In the genomic region with DNA sequence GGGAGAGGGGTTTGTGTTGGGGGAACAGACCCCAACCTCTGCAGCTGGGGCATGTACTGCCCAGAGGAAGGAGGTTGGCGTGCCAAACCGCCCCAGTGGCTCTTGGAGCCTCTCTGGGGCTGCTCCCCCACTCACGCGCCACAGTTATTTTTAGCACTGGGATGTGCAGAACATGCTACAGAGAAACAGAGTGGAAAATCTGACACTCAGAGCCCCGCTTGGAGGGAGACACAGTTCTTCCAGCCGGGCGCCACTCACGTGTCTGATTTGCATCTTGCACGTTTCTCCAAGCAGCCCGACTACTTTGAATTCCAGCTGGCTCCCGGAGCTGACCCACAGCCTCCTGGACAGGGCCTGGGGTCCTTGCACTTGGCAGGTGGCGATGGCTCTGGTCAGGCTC, we compare ENCODE assay signal across 10 cellular contexts.
DNase-seq lines count a peak whose midpoint lies in the region; ATAC-seq, FAIRE-seq and TF ChIP-seq lines count a peak whose summit lies in the region.
"Had no signal": no experiment of that assay in that cellular context is flagged by ENCODE, and none has a peak within 500 bp of the region (broad histone marks: within the 10 kb centered on the region; RNA-seq: fewer than 3 reads in every experiment).

No MANE protein-coding gene starts in this region.

- POLR2A ChIA-PET in naive thymus-derived CD4-positive, alpha-beta T cell (lab: Charles Lee) = no interaction called here

- H3K9ac ChIP-seq in mammary epithelial cell (ENCODE audit: insufficient read depth, low read length) = no peak overlapping the region

- intact Hi-C loops in breast epithelium (cut with DNase I; ENCODE audit: low total_unique reads) (no loop called here), mammary epithelial cell (cut with micrococcal nuclease) (no loop called here), left lung (cut with DNase I) (no loop called here)
- intact Hi-C loops in naive thymus-derived CD4-positive, alpha-beta T cell (cut with micrococcal nuclease) = no loop called here

- peaks cover 0 to 2% (median 0%) of the 10 kb centered on the region in 7 donors for H3K4me1 Mint-ChIP-seq in naive thymus-derived CD4-positive, alpha-beta T cell

- H3K27me3 ChIP-seq in breast epithelium (no peaks in the 10 kb centered on the region), mammary epithelial cell (ENCODE audit: insufficient read depth, low read length) (no peaks in the 10 kb centered on the region), left lung (no peaks in the 10 kb centered on the region), tibial nerve (no peaks in the 10 kb centered on the region)
- no peaks in the 10 kb centered on the region for H3K27me3 ChIP-seq in naive thymus-derived CD4-positive, alpha-beta T cell (ENCODE audit: control insufficient read depth in 2 of 2, insufficient read depth in 2 of 2, low read length in 2 of 2)

- TF ChIP-seq EP300 in tibial nerve (IDR thresholded peaks at IDR 0.05) = peak; percentile 23 to 79

- 59% methylated on average over 12 of the region's 12 CpGs for WGBS in mammary epithelial cell (ENCODE audit: low coverage, missing lambda C conversion rate)
- WGBS in tibial nerve, 2 donors = 14 to 21% methylated on average over 12 of the region's 12 CpGs

- in situ Hi-C loops in mammary epithelial cell (cut with MboI; ENCODE audit: low sequenced_read_pairs in 2 of 2) = no loop called here

- TF ChIP-seq POLR2A in breast epithelium (IDR thresholded peaks at IDR 0.05) (no peak), tibial nerve (IDR thresholded peaks at IDR 0.05) (no peak)

- BruUV-seq in mammary epithelial cell (replicated peaks; lab: Mats Ljungman, UMichigan) = no TSS peak

- no peak overlapping the region for H3K4me2 ChIP-seq in mammary epithelial cell (ENCODE audit: insufficient read depth, low read depth, low read length)

- peak in 1 of 2 donors; percentile 33 for DNase-seq in breast epithelium (ENCODE audit: low spot score in 2 of 2)
- no peak for DNase-seq in mammary epithelial cell
- peak; percentile 24 to 81 for DNase-seq in cardiac fibroblast (ENCODE audit: low read depth in 2 of 2)
- peak in 1 of 2 donors; percentile 80 for DNase-seq in left lung
- peak; percentile 53 to 77 for DNase-seq in tibial nerve (ENCODE audit: low spot score in 2 of 2)
- no peak for DNase-seq in naive thymus-derived CD4-positive, alpha-beta T cell
- no peak for DNase-seq in HTR-8/SVneo (ENCODE audit: insufficient read length, low spot score)
- DNase-seq in NCI-H510A treated with DMSO at 0.1 percent for 48 hours (lab: John Stamatoyannopoulos, UW) = no peak
- DNase-seq: kidney glomerular epithelial cell, NCI-H510A had no signal

- H3K27ac ChIP-seq in breast epithelium (peak overlapping the region; percentile 48 to 52), mammary epithelial cell (ENCODE audit: insufficient read depth, low read depth, low read length) (no peak overlapping the region), left lung (peak overlapping the region in 1 of 2 donors; percentile 45), tibial nerve (peak overlapping the region in 1 of 4 donors; percentile 67)
- no peak overlapping the region for H3K27ac ChIP-seq in naive thymus-derived CD4-positive, alpha-beta T cell (ENCODE audit: low read depth, low read length)

- no peaks in the 10 kb centered on the region for H3K36me3 ChIP-seq in breast epithelium
- no peaks in the 10 kb centered on the region for H3K36me3 ChIP-seq in mammary epithelial cell (ENCODE audit: insufficient read depth, low read length)
- H3K36me3 ChIP-seq in left lung = no peaks in the 10 kb centered on the region
- no peaks in the 10 kb centered on the region for H3K36me3 ChIP-seq in tibial nerve
- H3K36me3 ChIP-seq in naive thymus-derived CD4-positive, alpha-beta T cell (ENCODE audit: control insufficient read depth in 2 of 3, insufficient read depth in 3 of 3, low read length in 3 of 3) = no peaks in the 10 kb centered on the region

- H3K9me3 Mint-ChIP-seq in naive thymus-derived CD4-positive, alpha-beta T cell = peaks cover 0 to 4% (median 0%) of the 10 kb centered on the region in 11 donors

- H3K4me1 ChIP-seq in breast epithelium (no peaks in the 10 kb centered on the region), mammary epithelial cell (ENCODE audit: insufficient read depth, low read length) (no peaks in the 10 kb centered on the region), left lung (peaks cover 4 to 7% of the 10 kb centered on the region in 2 donors), tibial nerve (peaks cover 0 to 39% (median 7%) of the 10 kb centered on the region in 4 donors)
- H3K4me1 ChIP-seq in naive thymus-derived CD4-positive, alpha-beta T cell (ENCODE audit: control insufficient read depth in 2 of 2, insufficient read depth in 2 of 2, low read length in 2 of 2) = no peaks in the 10 kb centered on the region

- H3K79me2 ChIP-seq in mammary epithelial cell (ENCODE audit: insufficient read depth, low read length) = no peaks in the 10 kb centered on the region

- no peak for FAIRE-seq in HTR-8/SVneo (lab: Jason Lieb, UNC)

- no peaks in the 10 kb centered on the region for H4K20me1 ChIP-seq in mammary epithelial cell (ENCODE audit: insufficient read depth, low read length)

- peaks cover 19 to 48% (median 36%) of the 10 kb centered on the region in 5 donors for H3K27me3 Mint-ChIP-seq in naive thymus-derived CD4-positive, alpha-beta T cell

- H3K27ac Mint-ChIP-seq in naive thymus-derived CD4-positive, alpha-beta T cell = no peak overlapping the region

- dilution Hi-C loops in mammary epithelial cell (cut with HindIII; ENCODE audit: low sequenced_read_pairs) = loop anchor here (10.0 kb wide), 1 partner anchor 979 kb away; no protein-coding TSS in a partner anchor

- no peak for TF ChIP-seq CTCF in breast epithelium (IDR thresholded peaks at IDR 0.05)
- TF ChIP-seq CTCF in mammary epithelial cell (conservative IDR thresholded peaks at IDR 0.05 in 1 of 2, IDR thresholded peaks at IDR 0.05 in 1 of 2; ENCODE audit: extremely low read depth in 1 of 2, insufficient read depth in 1 of 2, low read depth in 1 of 2, low read length in 2 of 2) = no peak
- no peak for TF ChIP-seq CTCF in cardiac fibroblast (IDR thresholded peaks at IDR 0.05; ENCODE audit: low read depth, low read length)
- TF ChIP-seq CTCF in left lung (IDR thresholded peaks at IDR 0.05) = no peak
- no peak for TF ChIP-seq CTCF in tibial nerve (IDR thresholded peaks at IDR 0.05)

- peak; percentile 59 for ATAC-seq in left lung
- ATAC-seq in naive thymus-derived CD4-positive, alpha-beta T cell = no peak

- H3K4me3 ChIP-seq in breast epithelium (no peak overlapping the region), mammary epithelial cell (replicated peaks in 1 of 3; ENCODE audit: insufficient read depth in 1 of 3, low read depth in 2 of 3, low read length in 3 of 3) (no peak overlapping the region), cardiac fibroblast (replicated peaks in 1 of 2; ENCODE audit: low read depth in 2 of 2, low read length in 2 of 2) (no peak overlapping the region), left lung (no peak overlapping the region), tibial nerve (no peak overlapping the region)
- H3K4me3 ChIP-seq in naive thymus-derived CD4-positive, alpha-beta T cell (ENCODE audit: low read length) = no peak overlapping the region

- H3K9me3 ChIP-seq in breast epithelium = no peaks in the 10 kb centered on the region
- H3K9me3 ChIP-seq in mammary epithelial cell (replicated peaks; ENCODE audit: insufficient read depth, low read length) = no peaks in the 10 kb centered on the region
- no peaks in the 10 kb centered on the region for H3K9me3 ChIP-seq in left lung
- no peaks in the 10 kb centered on the region for H3K9me3 ChIP-seq in tibial nerve
- H3K9me3 ChIP-seq in naive thymus-derived CD4-positive, alpha-beta T cell (ENCODE audit: control insufficient read depth in 2 of 3, low read length in 3 of 3) = no peaks in the 10 kb centered on the region

- peaks cover 0 to 4% (median 0%) of the 10 kb centered on the region in 5 donors for H3K36me3 Mint-ChIP-seq in naive thymus-derived CD4-positive, alpha-beta T cell

- no peak overlapping the region for H3K4me3 Mint-ChIP-seq in naive thymus-derived CD4-positive, alpha-beta T cell

- no peak overlapping the region for H2AFZ ChIP-seq in mammary epithelial cell (ENCODE audit: low read depth, low read length)

- CTCF ChIA-PET in mammary epithelial cell (lab: Charles Lee; ENCODE audit: low non-redundant PET) = no interaction called here
- CTCF ChIA-PET in naive thymus-derived CD4-positive, alpha-beta T cell (lab: Charles Lee) = no interaction called here

Comparison
In these comparisons a context has a peak if more than half of its experiments do, and no peak if none do; other contexts are left out.
1. H3K27ac ChIP-seq: peak in breast epithelium (2 of 2); none in mammary epithelial cell (single experiment) and naive thymus-derived CD4-positive, alpha-beta T cell (single experiment).
2. DNase-seq: peak in cardiac fibroblast (2 of 2) and tibial nerve (2 of 2); none in mammary epithelial cell (single experiment), naive thymus-derived CD4-positive, alpha-beta T cell (0 of 9), HTR-8/SVneo (single experiment) and NCI-H510A treated with DMSO at 0.1 percent for 48 hours (single experiment).